In the genomic region with DNA sequence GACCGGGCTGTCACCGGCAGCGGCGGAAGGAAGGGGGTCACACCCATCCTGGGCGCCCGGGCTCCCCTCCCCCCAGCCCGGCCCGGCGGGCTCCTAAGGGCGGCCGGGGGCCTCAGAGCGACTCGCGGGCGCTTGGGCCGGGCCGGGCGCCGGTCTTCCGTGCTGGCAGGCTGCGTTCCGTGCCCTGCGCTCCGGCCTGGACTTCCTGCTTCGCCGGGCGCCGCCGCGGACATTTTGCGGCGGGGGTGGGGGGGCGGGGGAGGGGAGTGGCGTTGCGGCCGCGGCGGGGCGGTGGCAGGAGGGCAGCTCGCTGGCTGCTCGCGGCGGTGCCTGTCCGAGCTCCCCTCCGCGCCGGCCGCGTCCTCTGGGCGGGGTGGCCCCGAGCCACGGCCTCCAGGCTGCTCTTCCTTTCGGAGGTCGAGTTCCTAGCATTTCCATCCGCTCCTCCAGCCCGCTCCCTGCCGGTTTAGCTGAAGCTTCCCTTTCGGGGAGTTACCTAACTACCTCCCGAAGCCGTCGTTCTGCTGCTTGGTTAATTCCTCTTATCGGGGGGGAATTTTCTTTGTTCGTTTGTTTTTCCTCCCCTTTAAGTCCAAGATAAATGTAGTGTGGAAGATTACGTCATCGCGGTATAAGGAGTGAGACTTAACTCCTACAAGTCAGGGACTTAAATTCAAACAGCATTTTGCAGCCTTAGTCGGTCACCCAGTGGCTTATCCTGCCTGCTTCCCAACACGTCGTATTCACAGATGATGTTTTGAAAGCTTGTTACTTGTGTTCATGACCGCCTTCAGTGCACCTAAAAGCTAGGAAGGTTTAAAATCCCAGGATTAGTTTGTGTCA, we compare ENCODE assay signal across 8 cellular contexts. TPM values are rescaled to one million over a fixed set of nuclear protein-coding genes. Genes with fewer than 3 reads are reported as not detected.
A peak's percentile ranks its signal among the peaks of the same experiment; 100 is the strongest.
DNase-seq lines count a peak whose midpoint lies in the region; ATAC-seq and TF ChIP-seq lines count a peak whose summit lies in the region.

No MANE protein-coding gene starts in this region.

- H3K9me3 ChIP-seq in Caco-2 (no peaks in the 10 kb centered on the region), HUES48 (ENCODE audit: control insufficient read depth, insufficient read depth, low read length) (no peaks in the 10 kb centered on the region), uterus (no peaks in the 10 kb centered on the region)

- DNase-seq in Caco-2 (peak; percentile 75 to 80), SK-MEL-5 (ENCODE audit: low read depth, low spot score) (peak; percentile 42), Right ventricle myocardium inferior (ENCODE audit: missing footprints) (peak; percentile 83), omental fat pad (ENCODE audit: low spot score) (no peak), uterus (peak; percentile 49 to 51)
- peak; percentile 59 for DNase-seq in activated naive CD8-positive, alpha-beta T cell treated with anti-CD3 and anti-CD28 coated beads for 36 hours

- TF ChIP-seq CTCF in Caco-2 (IDR thresholded peaks at IDR 0.05; ENCODE audit: insufficient read depth in 1 of 2, low read depth in 1 of 2, low read length in 1 of 2, severe bottlenecking in 1 of 2, unreplicated experiment in 1 of 2) (no peak), omental fat pad (IDR thresholded peaks at IDR 0.05) (no peak), uterus (IDR thresholded peaks at IDR 0.05) (no peak)

- H3K27ac ChIP-seq in HUES48 (ENCODE audit: low read depth, low read length) (peak overlapping the region; percentile 98), uterus (peak overlapping the region; percentile 97 to 99)

- H3K4me3 ChIP-seq in Caco-2 (ENCODE audit: low read depth, low read length) (peak overlapping the region; percentile 69), HUES48 (ENCODE audit: low read depth, low read length) (peak overlapping the region; percentile 88), uterus (peak overlapping the region; percentile 55 to 92)

- H3K9me3 Mint-ChIP-seq in Caco-2 (ENCODE audit: unreplicated experiment) = no peaks in the 10 kb centered on the region
- peaks cover 3% of the 10 kb centered on the region for H3K9me3 Mint-ChIP-seq in activated naive CD8-positive, alpha-beta T cell treated with anti-CD3 and anti-CD28 coated beads for 36 hours

- ATAC-seq in GM21423 (IDR thresholded peaks at IDR 0.05; ENCODE audit: unreplicated experiment) (peak; percentile 42), Right ventricle myocardium inferior (peak; percentile 71), omental fat pad (ENCODE audit: low FRiP score) (peak; percentile 58)

- H3K36me3 ChIP-seq in Caco-2 (ENCODE audit: control insufficient read depth, insufficient read depth, low read length) (no peaks in the 10 kb centered on the region), HUES48 (ENCODE audit: control insufficient read depth, insufficient read depth, low read length) (peaks cover 5% of the 10 kb centered on the region; the same call in 1 of the 2 replicates), uterus (no peaks in the 10 kb centered on the region)

- H3K4me3 Mint-ChIP-seq in Caco-2 (ENCODE audit: unreplicated experiment) = peak overlapping the region; percentile 98
- H3K4me3 Mint-ChIP-seq in activated naive CD8-positive, alpha-beta T cell treated with anti-CD3 and anti-CD28 coated beads for 36 hours = peak overlapping the region; percentile 95

- H3K4me1 ChIP-seq in Caco-2 (peaks cover 11% of the 10 kb centered on the region; the same call in 1 of the 2 replicates), HUES48 (ENCODE audit: control insufficient read depth, insufficient read depth, low read length) (no peaks in the 10 kb centered on the region), uterus (peaks cover 4 to 34% of the 10 kb centered on the region in 2 donors)

- H3K27me3 Mint-ChIP-seq in Caco-2 (ENCODE audit: insufficient read depth, unreplicated experiment) = no peaks in the 10 kb centered on the region
- no peaks in the 10 kb centered on the region for H3K27me3 Mint-ChIP-seq in activated naive CD8-positive, alpha-beta T cell treated with anti-CD3 and anti-CD28 coated beads for 36 hours

- intact Hi-C loops in Caco-2 (cut with micrococcal nuclease; ENCODE audit: unreplicated experiment) (no loop called here), Right ventricle myocardium inferior (cut with DNase I) (no loop called here), uterus (cut with DNase I; ENCODE audit: low total_unique reads) (no loop called here)

- peak overlapping the region; percentile 99 for H3K27ac Mint-ChIP-seq in Caco-2 (ENCODE audit: unreplicated experiment)
- peak overlapping the region; percentile 98 for H3K27ac Mint-ChIP-seq in activated naive CD8-positive, alpha-beta T cell treated with anti-CD3 and anti-CD28 coated beads for 36 hours

- TF ChIP-seq POLR2A in uterus (IDR thresholded peaks at IDR 0.05) = no peak

- POLR2A ChIA-PET in Caco-2 (lab: Charles Lee) = interaction anchor here (0.5 to 1.2 kb wide), 5 partner anchors 16 to 129 kb away, joined by 3 to 19 read pairs (median 4); no protein-coding TSS in a partner anchor

- in situ Hi-C loops in SK-MEL-5 (cut with HindIII; ENCODE audit: low pct_unique_long_range_greater_than_20kb, low sequenced_read_pairs) = no loop called here

- no TSS peak for BruUV-seq in Caco-2 (replicated peaks; lab: Mats Ljungman, UMichigan)

- peak overlapping the region; percentile 95 for H3K9ac ChIP-seq in HUES48 (ENCODE audit: low read depth, low read length)

- peaks cover 14% of the 10 kb centered on the region for H3K4me1 Mint-ChIP-seq in Caco-2 (ENCODE audit: low read depth, unreplicated experiment)
- H3K4me1 Mint-ChIP-seq in activated naive CD8-positive, alpha-beta T cell treated with anti-CD3 and anti-CD28 coated beads for 36 hours = peaks cover 54% of the 10 kb centered on the region

- H3K36me3 Mint-ChIP-seq in Caco-2 (ENCODE audit: insufficient read depth, unreplicated experiment) = peaks cover 58% of the 10 kb centered on the region
- peaks cover 44% of the 10 kb centered on the region for H3K36me3 Mint-ChIP-seq in activated naive CD8-positive, alpha-beta T cell treated with anti-CD3 and anti-CD28 coated beads for 36 hours

- H3K27me3 ChIP-seq in Caco-2 (replicated peaks; ENCODE audit: control insufficient read depth, insufficient read depth, low read length) = no peaks in the 10 kb centered on the region
- H3K27me3 ChIP-seq in HUES48 (ENCODE audit: control insufficient read depth, insufficient read depth, low read length) = no peaks in the 10 kb centered on the region
- no peaks in the 10 kb centered on the region for H3K27me3 ChIP-seq in uterus

- CTCF ChIA-PET in Caco-2 (lab: Charles Lee) = interaction anchor here (1.0 to 1.6 kb wide), 3 partner anchors 22 to 363 kb away, joined by 3 to 10 read pairs (median 4); no protein-coding TSS in a partner anchor

RNA-seq across cellular contexts. Expression of a gene that starts 0.7 kb away (rescaled TPM):
- 240 and 251 TPM in 2 replicates for total RNA-seq in Caco-2 (2022)
- 240 and 257 TPM in 2 replicates for total RNA-seq in SK-MEL-5 (2014; rRNA removed; shearing (Covaris generic))
- 103 and 113 TPM in 2 replicates for polyA plus RNA-seq in SK-MEL-5 (2015; cell fraction: cytosol; rRNA removed)
- polyA plus RNA-seq in SK-MEL-5 (2015; cell fraction: nucleus; rRNA removed) = 35.4 and 46.2 TPM in 2 replicates
- total RNA-seq in activated naive CD8-positive, alpha-beta T cell treated with anti-CD3 and anti-CD28 coated beads for 36 hours = 100 to 1,000 TPM; 301 to 302 TPM
- total RNA-seq in Right ventricle myocardium inferior = 151 TPM
- total RNA-seq in omental fat pad = 100 to 1,000 TPM; 186 to 260 (median 205) TPM
- total RNA-seq in uterus = 100 to 1,000 TPM; 173 to 570 (median 223) TPM

RNA-seq across cellular contexts. Expression of a gene that starts 51.8 kb away (rescaled TPM):
- total RNA-seq in Caco-2 (2022) (not detected in 2 replicates), Right ventricle myocardium inferior (not detected), omental fat pad (1 to 10 TPM in 1 of 4 donors, under 1 TPM in 1, not detected in 2; 0.74 to 2.4 TPM), uterus (not detected)
- total RNA-seq in SK-MEL-5 (2014; rRNA removed; shearing (Covaris generic)) = not detected in 2 replicates
- polyA plus RNA-seq in SK-MEL-5 (2015; cell fraction: cytosol; rRNA removed) = not detected in 2 replicates
- not detected in 2 replicates for polyA plus RNA-seq in SK-MEL-5 (2015; cell fraction: nucleus; rRNA removed)
- total RNA-seq in activated naive CD8-positive, alpha-beta T cell treated with anti-CD3 and anti-CD28 coated beads for 36 hours = not detected
